In genomic region chr10:42979181-42979580, GRCh38 we compare ENCODE assay signal across 1 cellular context.
A peak's percentile ranks its signal among the peaks of the same experiment; 100 is the strongest.
TF ChIP-seq lines count a peak whose summit lies in the region.

No MANE protein-coding gene starts in this region.

TF ChIP-seq in K562, 482 proteins besides CTCF, POLR2A, EP300 and RAD21 (continued from another document and continues in another):
- TF ChIP-seq CHD7 (IDR thresholded peaks at IDR 0.05; ENCODE audit: low read depth, low read length) (no peak), IRF2 (CRISPR knock-in tag; IDR thresholded peaks at IDR 0.05) (no peak), HDGF (IDR thresholded peaks at IDR 0.05) (no peak), ZC3H8 (IDR thresholded peaks at IDR 0.05) (no peak), YY1 (IDR thresholded peaks at IDR 0.05; ENCODE audit: borderline replicate concordance in 1 of 3, control insufficient read depth in 1 of 3, extremely low read depth in 1 of 3, insufficient read depth in 3 of 3, insufficient read length in 1 of 3, insufficient replicate concordance in 2 of 3, low read depth in 1 of 3, low read length in 2 of 3) (no peak), JUN (IDR thresholded peaks at IDR 0.05; ENCODE audit: borderline replicate concordance, low read depth, low read length) (peak; percentile 66; the same call in 1 of the 2 replicates), JUN (CRISPR knock-in tag; IDR thresholded peaks at IDR 0.05; ENCODE audit: borderline replicate concordance) (no peak), JUNB (CRISPR knock-in tag; conservative IDR thresholded peaks at IDR 0.05) (peak; percentile 71; the same call in 1 of the 2 replicates), SMC3 (conservative IDR thresholded peaks at IDR 0.05; ENCODE audit: insufficient read depth, low read depth, low read length) (no peak), KAT7 (CRISPR knock-in tag; IDR thresholded peaks at IDR 0.05; ENCODE audit: borderline replicate concordance) (no peak), WHSC1 (IDR thresholded peaks at IDR 0.05; ENCODE audit: low read length) (no peak), NFIX (CRISPR knock-in tag; IDR thresholded peaks at IDR 0.05; ENCODE audit: low read depth) (no peak), GABPA (tag; conservative IDR thresholded peaks at IDR 0.05; ENCODE audit: low read depth) (no peak), ZNF280A (IDR thresholded peaks at IDR 0.05; ENCODE audit: low read depth, partially characterized antibody) (no peak), FOS (IDR thresholded peaks at IDR 0.05; ENCODE audit: extremely low read depth, insufficient read length) (no peak), ARID3B (CRISPR knock-in tag; IDR thresholded peaks at IDR 0.05; ENCODE audit: borderline replicate concordance) (no peak), ETV5 (CRISPR knock-in tag; IDR thresholded peaks at IDR 0.05; ENCODE audit: low read depth) (no peak), ATF3 (IDR thresholded peaks at IDR 0.05) (peak; percentile 93), ATF3 (CRISPR knock-in tag; conservative IDR thresholded peaks at IDR 0.05) (no peak), ZNF77 (CRISPR knock-in tag; IDR thresholded peaks at IDR 0.05) (no peak), TEAD1 (CRISPR knock-in tag; IDR thresholded peaks at IDR 0.05) (no peak), STAT6 (CRISPR knock-in tag; IDR thresholded peaks at IDR 0.05) (no peak), EZH2 (IDR thresholded peaks at IDR 0.05; ENCODE audit: borderline replicate concordance, low read depth, low read length) (no peak), ATF1 (CRISPR knock-in tag; IDR thresholded peaks at IDR 0.05) (no peak), ATF1 (tag; IDR thresholded peaks at IDR 0.05) (peak; percentile 73), ZFP30 (CRISPR knock-in tag; IDR thresholded peaks at IDR 0.05; ENCODE audit: borderline replicate concordance) (no peak), SMARCE1 (IDR thresholded peaks at IDR 0.05) (no peak), MXI1 (IDR thresholded peaks at IDR 0.05; ENCODE audit: low read depth, low read length) (no peak), DPF2 (IDR thresholded peaks at IDR 0.05) (no peak), ZBED1 (IDR thresholded peaks at IDR 0.05) (no peak), NR4A1 (CRISPR knock-in tag; IDR thresholded peaks at IDR 0.05) (no peak), NR4A1 (tag; IDR thresholded peaks at IDR 0.05) (no peak), CBFA2T2 (conservative IDR thresholded peaks at IDR 0.05) (0 out of 2 replicates have a peak, but pooled peaks have one; percentile 6), GATAD2B (IDR thresholded peaks at IDR 0.05; ENCODE audit: borderline replicate concordance) (no peak), PHF8 (IDR thresholded peaks at IDR 0.05; ENCODE audit: borderline replicate concordance, low read length) (no peak), FOXO4 (CRISPR knock-in tag; IDR thresholded peaks at IDR 0.05) (no peak), ZNF347 (CRISPR knock-in tag; IDR thresholded peaks at IDR 0.05; ENCODE audit: low read depth) (no peak), ZNF696 (CRISPR knock-in tag; conservative IDR thresholded peaks at IDR 0.05) (no peak), SRSF3 (IDR thresholded peaks at IDR 0.05; ENCODE audit: insufficient read depth, low read length) (no peak), JUND (IDR thresholded peaks at IDR 0.05; ENCODE audit: borderline replicate concordance, low read depth, low read length) (peak; percentile 86), JUND (tag; IDR thresholded peaks at IDR 0.05; ENCODE audit: borderline replicate concordance, low read depth, low read length) (peak; percentile 89; the same call in 2 of the 3 replicates), TAF15 (IDR thresholded peaks at IDR 0.05; ENCODE audit: low read depth, low read length) (no peak), BDP1 (IDR thresholded peaks at IDR 0.05; ENCODE audit: insufficient read depth, insufficient read length) (no peak), CREM (IDR thresholded peaks at IDR 0.05; ENCODE audit: low read depth) (no peak), KAT8 (IDR thresholded peaks at IDR 0.05; ENCODE audit: low read depth) (no peak), MYNN (IDR thresholded peaks at IDR 0.05) (no peak), MYNN (CRISPR knock-in tag; IDR thresholded peaks at IDR 0.05) (no peak), ELK1 (CRISPR knock-in tag; IDR thresholded peaks at IDR 0.05) (no peak)
